Comparison of ENCODE assay signal across 1 cellular context in genomic region chr1:47724427-47724999, GRCh38.
TF ChIP-seq lines count a peak whose summit lies in the region.

No MANE protein-coding gene starts in this region.

TF ChIP-seq in GM23338, 12 proteins besides CTCF, POLR2A, EP300 and RAD21 (continued from another document):
- TF ChIP-seq, protein P1, sequence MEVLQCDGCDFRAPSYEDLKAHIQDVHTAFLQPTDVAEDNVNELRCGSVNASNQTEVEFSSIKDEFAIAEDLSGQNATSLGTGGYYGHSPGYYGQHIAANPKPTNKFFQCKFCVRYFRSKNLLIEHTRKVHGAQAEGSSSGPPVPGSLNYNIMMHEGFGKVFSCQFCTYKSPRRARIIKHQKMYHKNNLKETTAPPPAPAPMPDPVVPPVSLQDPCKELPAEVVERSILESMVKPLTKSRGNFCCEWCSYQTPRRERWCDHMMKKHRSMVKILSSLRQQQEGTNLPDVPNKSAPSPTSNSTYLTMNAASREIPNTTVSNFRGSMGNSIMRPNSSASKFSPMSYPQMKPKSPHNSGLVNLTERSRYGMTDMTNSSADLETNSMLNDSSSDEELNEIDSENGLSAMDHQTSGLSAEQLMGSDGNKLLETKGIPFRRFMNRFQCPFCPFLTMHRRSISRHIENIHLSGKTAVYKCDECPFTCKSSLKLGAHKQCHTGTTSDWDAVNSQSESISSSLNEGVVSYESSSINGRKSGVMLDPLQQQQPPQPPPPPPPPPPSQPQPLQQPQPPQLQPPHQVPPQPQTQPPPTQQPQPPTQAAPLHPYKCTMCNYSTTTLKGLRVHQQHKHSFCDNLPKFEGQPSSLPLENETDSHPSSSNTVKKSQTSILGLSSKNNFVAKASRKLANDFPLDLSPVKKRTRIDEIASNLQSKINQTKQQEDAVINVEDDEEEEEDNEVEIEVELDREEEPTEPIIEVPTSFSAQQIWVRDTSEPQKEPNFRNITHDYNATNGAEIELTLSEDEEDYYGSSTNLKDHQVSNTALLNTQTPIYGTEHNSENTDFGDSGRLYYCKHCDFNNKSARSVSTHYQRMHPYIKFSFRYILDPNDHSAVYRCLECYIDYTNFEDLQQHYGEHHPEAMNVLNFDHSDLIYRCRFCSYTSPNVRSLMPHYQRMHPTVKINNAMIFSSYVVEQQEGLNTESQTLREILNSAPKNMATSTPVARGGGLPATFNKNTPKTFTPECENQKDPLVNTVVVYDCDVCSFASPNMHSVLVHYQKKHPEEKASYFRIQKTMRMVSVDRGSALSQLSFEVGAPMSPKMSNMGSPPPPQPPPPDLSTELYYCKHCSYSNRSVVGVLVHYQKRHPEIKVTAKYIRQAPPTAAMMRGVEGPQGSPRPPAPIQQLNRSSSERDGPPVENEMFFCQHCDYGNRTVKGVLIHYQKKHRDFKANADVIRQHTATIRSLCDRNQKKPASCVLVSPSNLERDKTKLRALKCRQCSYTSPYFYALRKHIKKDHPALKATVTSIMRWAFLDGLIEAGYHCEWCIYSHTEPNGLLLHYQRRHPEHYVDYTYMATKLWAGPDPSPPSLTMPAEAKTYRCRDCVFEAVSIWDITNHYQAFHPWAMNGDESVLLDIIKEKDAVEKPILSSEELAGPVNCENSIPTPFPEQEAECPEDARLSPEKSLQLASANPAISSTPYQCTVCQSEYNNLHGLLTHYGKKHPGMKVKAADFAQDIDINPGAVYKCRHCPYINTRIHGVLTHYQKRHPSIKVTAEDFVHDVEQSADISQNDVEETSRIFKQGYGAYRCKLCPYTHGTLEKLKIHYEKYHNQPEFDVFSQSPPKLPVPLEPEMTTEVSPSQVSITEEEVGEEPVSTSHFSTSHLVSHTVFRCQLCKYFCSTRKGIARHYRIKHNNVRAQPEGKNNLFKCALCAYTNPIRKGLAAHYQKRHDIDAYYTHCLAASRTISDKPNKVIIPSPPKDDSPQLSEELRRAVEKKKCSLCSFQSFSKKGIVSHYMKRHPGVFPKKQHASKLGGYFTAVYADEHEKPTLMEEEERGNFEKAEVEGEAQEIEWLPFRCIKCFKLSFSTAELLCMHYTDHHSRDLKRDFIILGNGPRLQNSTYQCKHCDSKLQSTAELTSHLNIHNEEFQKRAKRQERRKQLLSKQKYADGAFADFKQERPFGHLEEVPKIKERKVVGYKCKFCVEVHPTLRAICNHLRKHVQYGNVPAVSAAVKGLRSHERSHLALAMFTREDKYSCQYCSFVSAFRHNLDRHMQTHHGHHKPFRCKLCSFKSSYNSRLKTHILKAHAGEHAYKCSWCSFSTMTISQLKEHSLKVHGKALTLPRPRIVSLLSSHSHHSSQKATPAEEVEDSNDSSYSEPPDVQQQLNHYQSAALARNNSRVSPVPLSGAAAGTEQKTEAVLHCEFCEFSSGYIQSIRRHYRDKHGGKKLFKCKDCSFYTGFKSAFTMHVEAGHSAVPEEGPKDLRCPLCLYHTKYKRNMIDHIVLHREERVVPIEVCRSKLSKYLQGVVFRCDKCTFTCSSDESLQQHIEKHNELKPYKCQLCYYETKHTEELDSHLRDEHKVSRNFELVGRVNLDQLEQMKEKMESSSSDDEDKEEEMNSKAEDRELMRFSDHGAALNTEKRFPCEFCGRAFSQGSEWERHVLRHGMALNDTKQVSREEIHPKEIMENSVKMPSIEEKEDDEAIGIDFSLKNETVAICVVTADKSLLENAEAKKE (CRISPR knock-in tag; IDR thresholded peaks at IDR 0.05): no peak
- TF ChIP-seq ZNF331 (CRISPR knock-in tag; IDR thresholded peaks at IDR 0.05; ENCODE audit: low read depth) (no peak), STAT1 (IDR thresholded peaks at IDR 0.05; ENCODE audit: unreplicated experiment) (no peak), ZNF114 (CRISPR knock-in tag; IDR thresholded peaks at IDR 0.05) (no peak), NANOG (IDR thresholded peaks at IDR 0.05; ENCODE audit: borderline replicate concordance) (no peak), EZH2phosphoT487 (IDR thresholded peaks at IDR 0.05; ENCODE audit: unreplicated experiment) (no peak), CREB1 (CRISPR knock-in tag; IDR thresholded peaks at IDR 0.05; ENCODE audit: low read depth) (no peak), POLR2AphosphoS5 (IDR thresholded peaks at IDR 0.05; ENCODE audit: low read depth) (no peak)
- TF ChIP-seq, protein P2, sequence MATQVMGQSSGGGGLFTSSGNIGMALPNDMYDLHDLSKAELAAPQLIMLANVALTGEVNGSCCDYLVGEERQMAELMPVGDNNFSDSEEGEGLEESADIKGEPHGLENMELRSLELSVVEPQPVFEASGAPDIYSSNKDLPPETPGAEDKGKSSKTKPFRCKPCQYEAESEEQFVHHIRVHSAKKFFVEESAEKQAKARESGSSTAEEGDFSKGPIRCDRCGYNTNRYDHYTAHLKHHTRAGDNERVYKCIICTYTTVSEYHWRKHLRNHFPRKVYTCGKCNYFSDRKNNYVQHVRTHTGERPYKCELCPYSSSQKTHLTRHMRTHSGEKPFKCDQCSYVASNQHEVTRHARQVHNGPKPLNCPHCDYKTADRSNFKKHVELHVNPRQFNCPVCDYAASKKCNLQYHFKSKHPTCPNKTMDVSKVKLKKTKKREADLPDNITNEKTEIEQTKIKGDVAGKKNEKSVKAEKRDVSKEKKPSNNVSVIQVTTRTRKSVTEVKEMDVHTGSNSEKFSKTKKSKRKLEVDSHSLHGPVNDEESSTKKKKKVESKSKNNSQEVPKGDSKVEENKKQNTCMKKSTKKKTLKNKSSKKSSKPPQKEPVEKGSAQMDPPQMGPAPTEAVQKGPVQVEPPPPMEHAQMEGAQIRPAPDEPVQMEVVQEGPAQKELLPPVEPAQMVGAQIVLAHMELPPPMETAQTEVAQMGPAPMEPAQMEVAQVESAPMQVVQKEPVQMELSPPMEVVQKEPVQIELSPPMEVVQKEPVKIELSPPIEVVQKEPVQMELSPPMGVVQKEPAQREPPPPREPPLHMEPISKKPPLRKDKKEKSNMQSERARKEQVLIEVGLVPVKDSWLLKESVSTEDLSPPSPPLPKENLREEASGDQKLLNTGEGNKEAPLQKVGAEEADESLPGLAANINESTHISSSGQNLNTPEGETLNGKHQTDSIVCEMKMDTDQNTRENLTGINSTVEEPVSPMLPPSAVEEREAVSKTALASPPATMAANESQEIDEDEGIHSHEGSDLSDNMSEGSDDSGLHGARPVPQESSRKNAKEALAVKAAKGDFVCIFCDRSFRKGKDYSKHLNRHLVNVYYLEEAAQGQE (IDR thresholded peaks at IDR 0.05; ENCODE audit: unreplicated experiment): no peak
- TF ChIP-seq, protein P3, sequence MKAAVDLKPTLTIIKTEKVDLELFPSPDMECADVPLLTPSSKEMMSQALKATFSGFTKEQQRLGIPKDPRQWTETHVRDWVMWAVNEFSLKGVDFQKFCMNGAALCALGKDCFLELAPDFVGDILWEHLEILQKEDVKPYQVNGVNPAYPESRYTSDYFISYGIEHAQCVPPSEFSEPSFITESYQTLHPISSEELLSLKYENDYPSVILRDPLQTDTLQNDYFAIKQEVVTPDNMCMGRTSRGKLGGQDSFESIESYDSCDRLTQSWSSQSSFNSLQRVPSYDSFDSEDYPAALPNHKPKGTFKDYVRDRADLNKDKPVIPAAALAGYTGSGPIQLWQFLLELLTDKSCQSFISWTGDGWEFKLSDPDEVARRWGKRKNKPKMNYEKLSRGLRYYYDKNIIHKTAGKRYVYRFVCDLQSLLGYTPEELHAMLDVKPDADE (IDR thresholded peaks at IDR 0.05): no peak
